Comparison of ENCODE assay signal across 14 cellular contexts in the genomic region with DNA sequence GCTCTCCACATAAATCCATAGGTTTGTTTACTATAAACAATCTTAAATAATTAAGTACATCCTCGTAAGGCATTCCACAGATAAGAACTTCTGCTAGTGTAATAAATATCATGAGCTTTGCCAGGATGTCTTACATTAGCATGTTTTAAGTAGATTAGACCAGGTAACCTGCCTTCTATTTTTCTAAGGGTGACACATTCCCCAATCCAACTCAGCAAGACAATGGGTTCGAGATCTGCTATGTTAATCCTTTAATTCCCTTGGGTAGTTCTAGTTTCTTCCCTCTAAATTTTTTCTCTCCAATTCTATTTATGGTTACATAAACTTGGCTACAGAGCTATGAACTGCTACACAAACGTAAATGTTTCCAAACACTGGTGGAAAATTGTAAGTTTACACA.
"Had no signal": no experiment of that assay in that cellular context is flagged by ENCODE, and none has a peak within 500 bp of the region (broad histone marks: within the 10 kb centered on the region; RNA-seq: fewer than 3 reads in every experiment).

No MANE protein-coding gene starts in this region.

- H3K4me1 ChIP-seq: left lung had no signal

- H3K27me3 ChIP-seq: hepatocyte, left lung, sigmoid colon had no signal

- H3K27ac ChIP-seq: hepatocyte, left lung, sigmoid colon had no signal

- ATAC-seq: left lung; naive thymus-derived CD4-positive, alpha-beta T cell had no signal

- H3K4me3 Mint-ChIP-seq: naive thymus-derived CD4-positive, alpha-beta T cell had no signal

- H3K4me3 ChIP-seq: hepatocyte, left lung, lung, sigmoid colon had no signal

- DNase-seq: erythroblast; foreskin melanocyte; head of caudate nucleus; left lung; mesenchymal stem cell; naive thymus-derived CD4-positive, alpha-beta T cell; posterior cingulate gyrus; sigmoid colon; small intestine; stimulated activated CD4-positive, alpha-beta T cell treated with anti-CD3 and anti-CD28 coated beads, Interleukin-2, amount 100 ng/mL, for 48 hours; stimulated activated naive CD4-positive, alpha-beta T cell treated with Interleukin-2 at 50 U/mL for 16 hours; trophoblast cell had no signal

- H3K36me3 ChIP-seq: left lung, sigmoid colon had no signal

- H3K27ac Mint-ChIP-seq: naive thymus-derived CD4-positive, alpha-beta T cell had no signal

- H3K9me3 ChIP-seq: left lung, sigmoid colon had no signal

- H3K4me1 Mint-ChIP-seq: naive thymus-derived CD4-positive, alpha-beta T cell had no signal
